21 cellular contexts compared by ENCODE assay signal in the genomic region with DNA sequence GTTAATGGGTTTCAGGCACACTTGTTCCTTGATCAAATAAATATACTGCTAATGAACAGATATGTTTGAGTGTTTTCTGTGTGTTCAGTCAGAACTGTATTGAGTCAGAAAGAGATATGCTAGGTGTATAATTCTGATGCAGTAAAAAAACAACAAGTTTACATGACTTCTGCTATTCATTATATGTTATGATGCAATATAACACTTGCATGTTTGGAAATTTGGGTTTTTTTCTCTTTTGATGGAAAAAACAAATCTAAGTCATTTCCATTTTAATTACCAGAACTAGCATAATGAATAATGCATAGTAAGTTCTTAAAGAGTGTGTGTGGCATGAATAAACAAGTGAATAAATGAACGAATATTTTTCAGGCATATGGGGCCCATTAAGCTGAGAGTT.
"Had no signal": no experiment of that assay in that cellular context is flagged by ENCODE, and none has a peak within 500 bp of the region (broad histone marks: within the 10 kb centered on the region; RNA-seq: fewer than 3 reads in every experiment).

No MANE protein-coding gene starts in this region.

- H3K4me1 ChIP-seq: esophagus muscularis mucosa, gastrocnemius medialis, heart right ventricle, left lung, lower lobe of right lung had no signal

- H3K36me3 ChIP-seq: esophagus muscularis mucosa, gastrocnemius medialis, heart right ventricle, left lung, lower lobe of right lung had no signal

- DNase-seq: dermis blood vessel endothelial cell; dorsolateral prefrontal cortex; effector CD4-positive, alpha-beta T cell; effector memory CD4-positive, alpha-beta T cell; foreskin melanocyte; gastrocnemius medialis; glutamatergic neuron; head of caudate nucleus; heart right ventricle; hippocampal formation; left cardiac atrium; left lung; left ventricle myocardium superior; lower lobe of right lung; mesenchymal stem cell; mucosa of descending colon had no signal

- FAIRE-seq: colon, islet of Langerhans, keratinocyte had no signal

- H3K27ac ChIP-seq: coronary artery, dorsolateral prefrontal cortex, esophagus muscularis mucosa, gastrocnemius medialis, heart right ventricle, left lung, lower lobe of right lung had no signal

- ATAC-seq: gastrocnemius medialis, heart right ventricle, left cardiac atrium, left lung, left ventricle myocardium superior, lower lobe of right lung, mucosa of descending colon had no signal

- H3K9me3 ChIP-seq: esophagus muscularis mucosa, gastrocnemius medialis, heart right ventricle, left lung, lower lobe of right lung, mucosa of descending colon had no signal

- H3K27me3 ChIP-seq: esophagus muscularis mucosa, gastrocnemius medialis, heart right ventricle, left lung had no signal

- H3K4me3 ChIP-seq: coronary artery, dorsolateral prefrontal cortex, esophagus muscularis mucosa, gastrocnemius medialis, heart right ventricle, left lung, lower lobe of right lung, mucosa of descending colon had no signal
